ENCODE assay signal across 11 cellular contexts in the genomic region with DNA sequence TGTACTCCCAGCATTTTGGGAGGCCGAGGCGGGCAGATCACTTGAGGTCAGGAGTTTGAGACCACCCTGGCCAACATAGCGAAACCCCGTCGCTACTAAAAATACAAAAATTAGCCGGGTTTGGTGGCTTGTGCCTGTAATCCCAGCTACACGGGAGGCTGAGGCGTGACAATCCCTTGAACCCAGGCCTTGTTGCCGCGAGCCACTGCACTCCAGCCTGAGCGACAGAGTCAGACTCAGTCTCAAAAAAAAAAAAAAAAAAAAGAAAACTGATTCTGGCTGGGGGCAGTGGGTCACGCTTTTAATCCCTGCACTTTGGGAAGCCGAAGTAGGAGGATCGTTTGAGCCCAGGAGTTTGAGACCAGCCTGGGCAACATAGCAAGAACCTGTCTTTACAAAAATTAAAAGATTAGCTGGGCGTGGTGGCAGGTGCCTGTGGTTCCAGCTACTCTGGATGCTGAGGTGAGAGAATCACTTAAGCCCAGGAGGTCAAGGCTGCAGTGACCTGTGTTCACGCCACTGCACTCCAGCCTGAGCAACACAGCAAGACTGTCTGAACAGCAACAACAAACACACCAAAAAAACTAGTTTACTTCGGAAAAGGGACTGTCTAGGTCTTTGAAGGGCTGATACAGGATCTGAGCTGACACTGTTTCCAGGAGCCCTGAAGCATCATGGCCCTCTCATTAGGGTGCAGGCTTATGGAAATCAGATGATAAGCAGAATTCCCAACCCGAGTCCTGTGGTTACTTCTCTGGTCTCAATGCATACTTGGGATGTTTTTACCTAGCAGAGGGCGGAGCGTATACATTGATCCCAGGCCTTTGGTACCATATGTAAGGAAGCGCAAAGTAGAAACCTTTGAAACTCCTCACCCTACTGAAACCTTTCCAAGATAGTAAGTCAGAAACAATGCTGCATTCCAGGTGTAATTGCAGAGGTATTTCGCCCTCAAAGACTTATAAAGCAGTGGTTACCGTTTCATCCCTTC. TPM values are rescaled to one million over a fixed set of nuclear protein-coding genes. Genes with fewer than 3 reads are reported as not detected.
DNase-seq lines count a peak whose midpoint lies in the region; ATAC-seq and TF ChIP-seq lines count a peak whose summit lies in the region.
"Had no signal": no experiment of that assay in that cellular context is flagged by ENCODE, and none has a peak within 500 bp of the region (broad histone marks: within the 10 kb centered on the region; RNA-seq: fewer than 3 reads in every experiment).

No MANE protein-coding gene starts in this region.

- no peaks in the 10 kb centered on the region for H3K9me3 ChIP-seq in SK-N-MC (ENCODE audit: low read depth, low read length)

- no peaks in the 10 kb centered on the region for H3K27me3 Mint-ChIP-seq in activated T-cell treated with anti-CD3 and anti-CD28 coated beads, Interleukin-2, amount 50 U/mL, for 72 hours (ENCODE audit: low read depth)
- peaks cover 17% of the 10 kb centered on the region for H3K27me3 Mint-ChIP-seq in glutamatergic neuron (ENCODE audit: unreplicated experiment)

- H3K27ac ChIP-seq in SK-N-MC: no peak overlapping the region

- no peaks in the 10 kb centered on the region for H3K36me3 ChIP-seq in SK-N-MC (ENCODE audit: insufficient read depth, low read length)

- H3K9ac ChIP-seq in SK-N-MC (ENCODE audit: insufficient read length): peak overlapping the region; percentile 85

- no peak for TF ChIP-seq CTCF in glutamatergic neuron (IDR thresholded peaks at IDR 0.05; ENCODE audit: partially characterized antibody, unreplicated experiment)

- H3K9me3 Mint-ChIP-seq in activated T-cell treated with anti-CD3 and anti-CD28 coated beads, Interleukin-2, amount 50 U/mL, for 72 hours: no peaks in the 10 kb centered on the region
- H3K9me3 Mint-ChIP-seq in glutamatergic neuron (ENCODE audit: unreplicated experiment): peaks cover 10% of the 10 kb centered on the region
- H3K9me3 Mint-ChIP-seq in stimulated activated effector memory CD8-positive, alpha-beta T cell treated with anti-CD3 and anti-CD28 coated beads, Interleukin-12 subunit alpha, Interleukin-12 subunit beta, amount 100 ng/mL, for 72 hours: no peaks in the 10 kb centered on the region

- H3K27ac Mint-ChIP-seq in activated T-cell treated with anti-CD3 and anti-CD28 coated beads, Interleukin-2, amount 50 U/mL, for 72 hours: no peak overlapping the region
- H3K27ac Mint-ChIP-seq in glutamatergic neuron (ENCODE audit: unreplicated experiment): no peak overlapping the region
- no peak overlapping the region for H3K27ac Mint-ChIP-seq in stimulated activated effector memory CD8-positive, alpha-beta T cell treated with anti-CD3 and anti-CD28 coated beads, Interleukin-12 subunit alpha, Interleukin-12 subunit beta, amount 100 ng/mL, for 72 hours

- H3K4me3 ChIP-seq in SK-N-MC: peak overlapping the region; percentile 99; the same call in 1 of the 2 replicates

- DNase-seq in activated T-cell treated with anti-CD3 and anti-CD28 coated beads, Interleukin-2, amount 50 U/mL, for 72 hours: no peak
- no peak for DNase-seq in activated T-cell treated with anti-CD3 and anti-CD28 coated beads, Interleukin-2, amount 50 U/mL, for 1 hour
- DNase-seq in SK-N-MC (ENCODE audit: low read depth, low spot score): no peak
- DNase-seq in glutamatergic neuron: no peak
- no peak for DNase-seq in stimulated activated effector memory CD8-positive, alpha-beta T cell treated with anti-CD3 and anti-CD28 coated beads, Interleukin-12 subunit alpha, Interleukin-12 subunit beta, amount 100 ng/mL, for 72 hours (ENCODE audit: low spot score in 2 of 2)
- DNase-seq in stimulated activated CD4-positive, alpha-beta T cell treated with anti-CD3 and anti-CD28 coated beads, Interleukin-4, amount 100 ng/mL, for 24 hours: no peak
- no peak for DNase-seq in midbrain (lab: John Stamatoyannopoulos, UW)
- DNase-seq: activated CD4-positive, CD25-positive, alpha-beta regulatory T cell treated with anti-CD3 and anti-CD28 coated beads, Interleukin-2, amount 50 U/mL, for 72 hours; HCEC 1CT; KG1 had no signal

- no peak for ATAC-seq in activated T-cell treated with anti-CD3 and anti-CD28 coated beads, Interleukin-2, amount 50 U/mL, for 72 hours (replicated peaks in 1 of 2)
- ATAC-seq in stimulated activated effector memory CD8-positive, alpha-beta T cell treated with anti-CD3 and anti-CD28 coated beads, Interleukin-12 subunit alpha, Interleukin-12 subunit beta, amount 100 ng/mL, for 72 hours: no peak
- no peak for ATAC-seq in GM19035 (IDR thresholded peaks at IDR 0.05; ENCODE audit: unreplicated experiment)

- H3K4me1 Mint-ChIP-seq in activated T-cell treated with anti-CD3 and anti-CD28 coated beads, Interleukin-2, amount 50 U/mL, for 72 hours (ENCODE audit: low read depth): peaks cover 33% of the 10 kb centered on the region
- H3K4me1 Mint-ChIP-seq in glutamatergic neuron (ENCODE audit: low read depth, unreplicated experiment): peaks cover 15% of the 10 kb centered on the region
- H3K4me1 Mint-ChIP-seq in stimulated activated effector memory CD8-positive, alpha-beta T cell treated with anti-CD3 and anti-CD28 coated beads, Interleukin-12 subunit alpha, Interleukin-12 subunit beta, amount 100 ng/mL, for 72 hours: peaks cover 28% of the 10 kb centered on the region

- peak overlapping the region; percentile 91 to 98 for H3K4me3 Mint-ChIP-seq in activated T-cell treated with anti-CD3 and anti-CD28 coated beads, Interleukin-2, amount 50 U/mL, for 72 hours
- peak overlapping the region; percentile 98 for H3K4me3 Mint-ChIP-seq in glutamatergic neuron (ENCODE audit: unreplicated experiment)
- H3K4me3 Mint-ChIP-seq in stimulated activated effector memory CD8-positive, alpha-beta T cell treated with anti-CD3 and anti-CD28 coated beads, Interleukin-12 subunit alpha, Interleukin-12 subunit beta, amount 100 ng/mL, for 72 hours: peak overlapping the region; percentile 92

- H3K36me3 Mint-ChIP-seq in activated T-cell treated with anti-CD3 and anti-CD28 coated beads, Interleukin-2, amount 50 U/mL, for 72 hours (ENCODE audit: insufficient read depth in 2 of 2): peaks cover 4 to 7% of the 10 kb centered on the region in 2 donors
- H3K36me3 Mint-ChIP-seq in glutamatergic neuron (ENCODE audit: unreplicated experiment): peaks cover 6% of the 10 kb centered on the region
- peaks cover 32% of the 10 kb centered on the region for H3K36me3 Mint-ChIP-seq in stimulated activated effector memory CD8-positive, alpha-beta T cell treated with anti-CD3 and anti-CD28 coated beads, Interleukin-12 subunit alpha, Interleukin-12 subunit beta, amount 100 ng/mL, for 72 hours

RNA-seq across cellular contexts. Expression of a gene that starts 1.8 kb away (rescaled TPM):
- total RNA-seq in activated T-cell treated with anti-CD3 and anti-CD28 coated beads, Interleukin-2, amount 50 U/mL, for 72 hours: 100 to 1,000 TPM in 1 of 2 donors, 10 to 100 TPM in 1; 95.6 to 110 TPM
- 147 TPM for total RNA-seq in glutamatergic neuron (ENCODE audit: unreplicated experiment)

RNA-seq across cellular contexts. Expression of a gene that starts 6.2 kb away (rescaled TPM):
- total RNA-seq in activated T-cell treated with anti-CD3 and anti-CD28 coated beads, Interleukin-2, amount 50 U/mL, for 72 hours: 10 to 100 TPM; 85.3 to 88.0 TPM
- total RNA-seq in glutamatergic neuron (ENCODE audit: unreplicated experiment): 118 TPM

RNA-seq across cellular contexts. Expression of a gene that starts 16.2 kb away (rescaled TPM):
- under 1 TPM; 0.60 to 0.62 TPM for total RNA-seq in activated T-cell treated with anti-CD3 and anti-CD28 coated beads, Interleukin-2, amount 50 U/mL, for 72 hours
- 143 TPM for total RNA-seq in glutamatergic neuron (ENCODE audit: unreplicated experiment)

RNA-seq across cellular contexts. Expression of a gene that starts 21.7 kb away (rescaled TPM):
- total RNA-seq in activated T-cell treated with anti-CD3 and anti-CD28 coated beads, Interleukin-2, amount 50 U/mL, for 72 hours: 1 to 10 TPM; 1.7 TPM
- total RNA-seq in glutamatergic neuron (ENCODE audit: unreplicated experiment): not detected

RNA-seq across cellular contexts. Expression of a gene that starts 38.7 kb away (rescaled TPM):
- 10 to 100 TPM; 45.5 to 49.1 TPM for total RNA-seq in activated T-cell treated with anti-CD3 and anti-CD28 coated beads, Interleukin-2, amount 50 U/mL, for 72 hours
- 0.12 TPM for total RNA-seq in glutamatergic neuron (ENCODE audit: unreplicated experiment)

Comparison
In these comparisons a context has a peak if more than half of its experiments do, and no peak if none do; other contexts are left out.
1. RNA of a gene that starts 16.2 kb away (total RNA-seq): 143 TPM in glutamatergic neuron (single experiment); 0.60 to 0.62 TPM in activated T-cell treated with anti-CD3 and anti-CD28 coated beads, Interleukin-2, amount 50 U/mL, for 72 hours; every median in the first group is over 10 times any median in the second.
2. Peak in every context shown above with its lines, with median percentiles within 50 percentile points of each other: H3K4me3 Mint-ChIP-seq.